Comparison of ENCODE assay signal across 28 cellular contexts in genomic region chr2:18966131-18966530, GRCh38.
"Had no signal": no experiment of that assay in that cellular context is flagged by ENCODE, and none has a peak within 500 bp of the region (broad histone marks: within the 10 kb centered on the region; RNA-seq: fewer than 3 reads in every experiment).

No MANE protein-coding gene starts in this region.

- H3K9me3 Mint-ChIP-seq: activated CD4-positive, alpha-beta T cell treated with anti-CD3 and anti-CD28 coated beads, Interleukin-2, amount 10 ng/mL, durations not matched to agents 7 days and 5 days; activated naive CD4-positive, alpha-beta T cell treated with anti-CD3 and anti-CD28 coated beads, Interleukin-2, amount 10 ng/mL, durations not matched to agents 7 days and 5 days; activated T-helper 2 cell treated with anti-CD3 and anti-CD28 coated beads, Interferon-gamma antibody, Interleukin-2, Interleukin-4, amounts not matched to agents 10 μg/mL and 5 μg/mL and 100 μg/mL, durations not matched to agents 14 hours and 24 hours and 36 hours had no signal

- H3K4me3 ChIP-seq: adrenal gland, breast epithelium had no signal

- H3K27me3 Mint-ChIP-seq: activated CD4-positive, alpha-beta memory T cell treated with anti-CD3 and anti-CD28 coated beads for 36 hours; activated CD4-positive, alpha-beta T cell treated with anti-CD3 and anti-CD28 coated beads, Interleukin-2, amount 10 ng/mL, durations not matched to agents 7 days and 5 days; activated naive CD4-positive, alpha-beta T cell treated with anti-CD3 and anti-CD28 coated beads, Interleukin-2, amount 10 ng/mL, durations not matched to agents 7 days and 5 days; activated naive CD8-positive, alpha-beta T cell treated with anti-CD3 and anti-CD28 coated beads for 36 hours; T-cell had no signal

- H3K36me3 Mint-ChIP-seq: activated CD4-positive, alpha-beta memory T cell treated with anti-CD3 and anti-CD28 coated beads for 36 hours; activated naive CD4-positive, alpha-beta T cell treated with anti-CD3 and anti-CD28 coated beads, Interleukin-2, amount 10 ng/mL, durations not matched to agents 7 days and 5 days; T-cell had no signal

- H3K27me3 ChIP-seq: adrenal gland, breast epithelium had no signal

- H3K4me1 ChIP-seq: breast epithelium had no signal

- FAIRE-seq: RCC 7860, TTC549 had no signal

- DNase-seq: activated B cell treated with CpG ODN at 0.5 μM for 24 hours; activated CD4-positive, alpha-beta memory T cell treated with anti-CD3 and anti-CD28 coated beads for 36 hours; activated CD4-positive, alpha-beta T cell treated with anti-CD3 and anti-CD28 coated beads for 1 hour; activated CD4-positive, alpha-beta T cell treated with anti-CD3 and anti-CD28 coated beads, Interleukin-2, amount 10 ng/mL, durations not matched to agents 7 days and 5 days; activated gamma-delta T cell treated with Interleukin-2 at 50 U/mL for 16 hours; activated naive CD4-positive, alpha-beta T cell treated with anti-CD3 and anti-CD28 coated beads, Interleukin-2, amount 10 ng/mL, durations not matched to agents 7 days and 5 days; activated naive CD8-positive, alpha-beta T cell treated with anti-CD3 and anti-CD28 coated beads for 36 hours; activated T-cell treated with anti-CD3 and anti-CD28 coated beads for 4 hours; activated T-cell treated with anti-CD3 and anti-CD28 coated beads, Interleukin-2, amount 50 U/mL, for 48 hours; adrenal gland; anterior cingulate cortex; caudate nucleus; MM.1S; NCI-H1105; NCI-H1436; NCI-H1694 treated with DMSO at 0.1 percent for 48 hours; NCI-H2081; NCI-H510A treated with DMSO at 0.1 percent for 48 hours; NCI-H69; PC-3; SHP77 treated with DMSO at 0.1 percent for 48 hours; T-cell; T-helper 2 cell; T1000 had no signal

- H3K4me1 Mint-ChIP-seq: activated B cell treated with CpG ODN at 0.5 μM for 24 hours; activated CD4-positive, alpha-beta T cell treated with anti-CD3 and anti-CD28 coated beads, Interleukin-2, amount 10 ng/mL, durations not matched to agents 7 days and 5 days; activated naive CD4-positive, alpha-beta T cell treated with anti-CD3 and anti-CD28 coated beads, Interleukin-2, amount 10 ng/mL, durations not matched to agents 7 days and 5 days; activated naive CD8-positive, alpha-beta T cell treated with anti-CD3 and anti-CD28 coated beads for 36 hours; T-cell had no signal

- H3K27ac Mint-ChIP-seq: activated B cell treated with CpG ODN at 0.5 μM for 24 hours; activated CD4-positive, alpha-beta memory T cell treated with anti-CD3 and anti-CD28 coated beads for 36 hours; activated CD4-positive, alpha-beta T cell treated with anti-CD3 and anti-CD28 coated beads, Interleukin-2, amount 10 ng/mL, durations not matched to agents 7 days and 5 days; activated naive CD4-positive, alpha-beta T cell treated with anti-CD3 and anti-CD28 coated beads, Interleukin-2, amount 10 ng/mL, durations not matched to agents 7 days and 5 days; activated naive CD8-positive, alpha-beta T cell treated with anti-CD3 and anti-CD28 coated beads for 36 hours; activated T-helper 2 cell treated with anti-CD3 and anti-CD28 coated beads, Interferon-gamma antibody, Interleukin-2, Interleukin-4, amounts not matched to agents 10 μg/mL and 5 μg/mL and 100 μg/mL, durations not matched to agents 14 hours and 24 hours and 36 hours; T-cell had no signal

- H3K4me3 Mint-ChIP-seq: activated B cell treated with CpG ODN at 0.5 μM for 24 hours; activated CD4-positive, alpha-beta memory T cell treated with anti-CD3 and anti-CD28 coated beads for 36 hours; activated CD4-positive, alpha-beta T cell treated with anti-CD3 and anti-CD28 coated beads, Interleukin-2, amount 10 ng/mL, durations not matched to agents 7 days and 5 days; activated naive CD4-positive, alpha-beta T cell treated with anti-CD3 and anti-CD28 coated beads, Interleukin-2, amount 10 ng/mL, durations not matched to agents 7 days and 5 days; activated naive CD8-positive, alpha-beta T cell treated with anti-CD3 and anti-CD28 coated beads for 36 hours; T-cell had no signal

- ATAC-seq: PC-3, T-cell had no signal

- H3K27ac ChIP-seq: adrenal gland, breast epithelium had no signal

- H3K9me3 ChIP-seq: adrenal gland, breast epithelium had no signal

- H3K36me3 ChIP-seq: adrenal gland, breast epithelium had no signal
